ENCODE assay signal across 9 cellular contexts in the genomic region with DNA sequence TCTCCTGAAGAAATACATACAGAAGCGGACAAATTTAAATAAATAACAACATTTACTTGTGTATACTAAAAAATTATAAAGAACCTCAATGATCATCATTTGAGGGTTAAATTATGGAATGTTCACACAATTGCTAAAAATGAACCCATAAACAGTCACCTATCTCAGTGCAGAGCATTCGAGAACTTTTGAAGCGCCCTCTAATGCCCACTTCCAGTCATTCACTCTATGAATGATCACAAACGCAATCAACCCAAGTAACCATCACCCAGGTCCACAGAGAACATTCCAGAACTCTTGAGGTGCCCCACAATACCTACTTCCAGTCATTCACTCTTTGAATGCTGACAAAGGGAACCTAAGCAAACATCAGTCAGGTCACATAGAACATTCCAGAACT. TPM values are rescaled to one million over a fixed set of nuclear protein-coding genes. Genes with fewer than 3 reads are reported as not detected.
DNase-seq lines count a peak whose midpoint lies in the region; ATAC-seq, FAIRE-seq and TF ChIP-seq lines count a peak whose summit lies in the region.
"Had no signal": no experiment of that assay in that cellular context is flagged by ENCODE, and none has a peak within 500 bp of the region (broad histone marks: within the 10 kb centered on the region; RNA-seq: fewer than 3 reads in every experiment).

No MANE protein-coding gene starts in this region.

- no peak overlapping the region for H2AFZ ChIP-seq in H1 (ENCODE audit: low read length)

- H3K79me2 ChIP-seq in H1 (ENCODE audit: control insufficient read depth in 1 of 2, insufficient read depth in 2 of 2, low read length in 2 of 2): no peaks in the 10 kb centered on the region

- no peak overlapping the region for H3K4me2 ChIP-seq in H1 (ENCODE audit: insufficient read depth in 1 of 2, low read depth in 2 of 2, low read length in 2 of 2)

- no peak overlapping the region for H3K4me3 Mint-ChIP-seq in effector memory CD8-positive, alpha-beta T cell
- H3K4me3 Mint-ChIP-seq: dendritic cell treated with granulocyte-macrophage colony-stimulating factor and Interleukin-4, amounts not matched to agents 40 ng/mL and 50 ng/mL, for 4 days had no signal

- TF ChIP-seq EP300 in H1 (IDR thresholded peaks at IDR 0.05; ENCODE audit: borderline replicate concordance in 1 of 2, low read depth in 2 of 2, low read length in 2 of 2): no peak
- no peak for TF ChIP-seq EP300 in esophagus muscularis mucosa (IDR thresholded peaks at IDR 0.05)

- WGBS in H1 (ENCODE audit: extremely low coverage in 1 of 2, insufficient coverage in 1 of 2, insufficient read length in 1 of 2, insufficient replicate concordance in 2 of 2, low coverage in 1 of 2, low lambda C conversion rate in 2 of 2, missing lambda C conversion rate in 1 of 2), 2 experiments: 74% methylated on average over 4 of the region's 4 CpGs; no CpG with 5 or more reads in 1 of the 2 experiments
- WGBS in esophagus muscularis mucosa: 57% methylated on average over 4 of the region's 4 CpGs

- H3K9ac ChIP-seq in H1 (replicated peaks in 1 of 4; ENCODE audit: extremely low read depth in 1 of 4, low read depth in 3 of 4, low read length in 3 of 4): no peak overlapping the region

- H3K36me3 ChIP-seq in H1 (ENCODE audit: control insufficient read depth in 2 of 4, insufficient read depth in 4 of 4, low read length in 3 of 4) (no peaks in the 10 kb centered on the region), esophagus muscularis mucosa (no peaks in the 10 kb centered on the region)

- H3K9me3 ChIP-seq in H1 (ENCODE audit: insufficient read depth in 2 of 2, low read depth in 1 of 2, low read length in 1 of 2) (no peaks in the 10 kb centered on the region), esophagus muscularis mucosa (no peaks in the 10 kb centered on the region)

- H3K4ac ChIP-seq in H1 (replicated peaks; ENCODE audit: insufficient read length, low read depth, low read length): no peak overlapping the region

- H2BK15ac ChIP-seq in H1 (ENCODE audit: low read length): no peak overlapping the region

- H3K14ac ChIP-seq in H1 (ENCODE audit: insufficient read length): no peak overlapping the region

- H3K27me3 ChIP-seq in H1 (replicated peaks in 1 of 4; ENCODE audit: control insufficient read depth in 3 of 4, extremely low read depth in 1 of 4, insufficient read depth in 3 of 4, low read length in 3 of 4): no peaks in the 10 kb centered on the region
- H3K27me3 ChIP-seq in esophagus muscularis mucosa: no peaks in the 10 kb centered on the region

- POLR2A ChIA-PET in H1 (lab: Charles Lee; ENCODE audit: partially characterized antibody): no interaction called here

- H3K56ac ChIP-seq in H1 (replicated peaks; ENCODE audit: insufficient read length, low read depth, low read length): no peak overlapping the region

- no peak overlapping the region for H4K8ac ChIP-seq in H1 (ENCODE audit: extremely low read depth, insufficient read depth, low read length)

- H3K4me3 ChIP-seq in H1 (ENCODE audit: extremely low read depth in 1 of 4, insufficient read depth in 2 of 4, low read depth in 3 of 4, low read length in 4 of 4): no peak overlapping the region
- H3K4me3 ChIP-seq in esophagus muscularis mucosa: no peak overlapping the region

- no peak overlapping the region for H3K27ac Mint-ChIP-seq in effector memory CD8-positive, alpha-beta T cell
- H3K27ac Mint-ChIP-seq: dendritic cell treated with granulocyte-macrophage colony-stimulating factor and Interleukin-4, amounts not matched to agents 40 ng/mL and 50 ng/mL, for 4 days had no signal

- no peak overlapping the region for H2BK120ac ChIP-seq in H1 (replicated peaks; ENCODE audit: low read depth, low read length)

- DNase-seq in stimulated activated CD4-positive, alpha-beta T cell treated with anti-CD3 and anti-CD28 coated beads, Interleukin-1b, Interleukin-23, amount 100 ng/mL, for 48 hours: peak; percentile 4
- no peak for DNase-seq in stimulated activated CD4-positive, alpha-beta T cell treated with anti-CD3 and anti-CD28 coated beads, Interleukin-15, amount 100 ng/mL, for 24 hours
- peak; percentile 23 for DNase-seq in NCI-H1694 (lab: John Stamatoyannopoulos, UW)
- no peak for DNase-seq in H1 (ENCODE audit: low read depth in 1 of 2, low spot score in 2 of 2)
- DNase-seq in cerebellar nuclear complex (lab: John Stamatoyannopoulos, UW): no peak
- no peak for DNase-seq in esophagus muscularis mucosa (ENCODE audit: extremely low spot score)
- DNase-seq in effector memory CD8-positive, alpha-beta T cell: no peak

- H2BK12ac ChIP-seq in H1 (ENCODE audit: low read depth, low read length): no peak overlapping the region

- H4K20me1 ChIP-seq in H1 (replicated peaks in 1 of 2; ENCODE audit: control insufficient read depth in 1 of 2, insufficient read depth in 2 of 2, low read length in 2 of 2): no peaks in the 10 kb centered on the region

- no peak overlapping the region for H3K23ac ChIP-seq in H1 (ENCODE audit: insufficient read length)

- FAIRE-seq in H1 (lab: Jason Lieb, UNC): peak; percentile 98

- CTCF ChIA-PET in H1 (lab: Charles Lee; ENCODE audit: partially characterized antibody): interaction anchor here (1.4 kb wide), 1 partner anchor 241 kb away, joined by 3 read pairs; no protein-coding TSS in a partner anchor

- H3K9me3 Mint-ChIP-seq in effector memory CD8-positive, alpha-beta T cell: no peaks in the 10 kb centered on the region
- H3K9me3 Mint-ChIP-seq: dendritic cell treated with granulocyte-macrophage colony-stimulating factor and Interleukin-4, amounts not matched to agents 40 ng/mL and 50 ng/mL, for 4 days had no signal

- no peaks in the 10 kb centered on the region for H3K27me3 Mint-ChIP-seq in effector memory CD8-positive, alpha-beta T cell
- H3K27me3 Mint-ChIP-seq: dendritic cell treated with granulocyte-macrophage colony-stimulating factor and Interleukin-4, amounts not matched to agents 40 ng/mL and 50 ng/mL, for 4 days had no signal

- peak; percentile 41 to 43; a peak in 3 of 4 replicates for TF ChIP-seq RAD21 in H1 (IDR thresholded peaks at IDR 0.05 in 1 of 2, conservative IDR thresholded peaks at IDR 0.05 in 1 of 2; ENCODE audit: low read depth in 2 of 2, low read length in 2 of 2)

- H3K36me3 Mint-ChIP-seq in effector memory CD8-positive, alpha-beta T cell (ENCODE audit: insufficient read depth): no peaks in the 10 kb centered on the region

- no peak overlapping the region for H2AK5ac ChIP-seq in H1 (ENCODE audit: low read depth, low read length)

- no peaks in the 10 kb centered on the region for H3K23me2 ChIP-seq in H1 (ENCODE audit: low read depth, low read length)

- no peak overlapping the region for H3K18ac ChIP-seq in H1 (ENCODE audit: extremely low read depth, low read length)

- no peaks in the 10 kb centered on the region for H3K4me1 ChIP-seq in H1 (replicated peaks in 1 of 4; ENCODE audit: control insufficient read depth in 3 of 4, insufficient read depth in 4 of 4, low read length in 3 of 4)
- no peaks in the 10 kb centered on the region for H3K4me1 ChIP-seq in esophagus muscularis mucosa

- no peak overlapping the region for H2BK5ac ChIP-seq in H1 (ENCODE audit: low read depth, low read length)

- H3K27ac ChIP-seq in H1 (ENCODE audit: low read depth, low read length): no peak overlapping the region
- H3K27ac ChIP-seq in esophagus muscularis mucosa (replicated peaks in 1 of 4): no peak overlapping the region

- no peak for TF ChIP-seq POLR2A in H1 (IDR thresholded peaks at IDR 0.05; ENCODE audit: control extremely low read depth in 1 of 2, low read depth in 2 of 2, low read length in 2 of 2)
- TF ChIP-seq POLR2A in esophagus muscularis mucosa (IDR thresholded peaks at IDR 0.05; ENCODE audit: low read depth): no peak

- no peaks in the 10 kb centered on the region for H3K79me1 ChIP-seq in H1 (ENCODE audit: low read depth, low read length)

- no peak overlapping the region for H2BK20ac ChIP-seq in H1 (ENCODE audit: low read length)

- intact Hi-C loops in esophagus muscularis mucosa (cut with DNase I): no loop called here

- no peak overlapping the region for H4K91ac ChIP-seq in H1 (replicated peaks; ENCODE audit: insufficient read length, low read length)

- no peak overlapping the region for H4K5ac ChIP-seq in H1 (ENCODE audit: insufficient read length, low read depth, low read length)

- TF ChIP-seq CTCF in H1 (IDR thresholded peaks at IDR 0.05; ENCODE audit: control extremely low read depth in 1 of 3, insufficient read depth in 1 of 3, low read depth in 1 of 3, low read length in 3 of 3): peak in 2 of 3 experiments; percentile 25 to 32; a peak in 3 of 4 replicates
- TF ChIP-seq CTCF in esophagus muscularis mucosa (IDR thresholded peaks at IDR 0.05): peak in 1 of 3 experiments; percentile 10

- H3K4me1 Mint-ChIP-seq in effector memory CD8-positive, alpha-beta T cell (ENCODE audit: low read depth in 2 of 2): peaks cover 0 to 4% of the 10 kb centered on the region in 2 donors

- no peak for ATAC-seq in HG03025 (IDR thresholded peaks at IDR 0.05; ENCODE audit: low FRiP score, unreplicated experiment)
- ATAC-seq in effector memory CD8-positive, alpha-beta T cell (replicated peaks): no peak

TF ChIP-seq in H1, 55 proteins besides CTCF, POLR2A, EP300 and RAD21 (continues in another document):
- TF ChIP-seq TAF7 (optimal IDR thresholded peaks at IDR 0.05; ENCODE audit: borderline replicate concordance, low read depth, low read length) (no peak), BACH1 (IDR thresholded peaks at IDR 0.05; ENCODE audit: low read length) (no peak), HDAC6 (IDR thresholded peaks at IDR 0.05; ENCODE audit: low read depth, low read length) (no peak), POU5F1 (IDR thresholded peaks at IDR 0.05; ENCODE audit: low read depth, low read length) (no peak), RFX5 (IDR thresholded peaks at IDR 0.05; ENCODE audit: borderline replicate concordance, low read depth, low read length) (no peak), FOSL1 (IDR thresholded peaks at IDR 0.05; ENCODE audit: insufficient read depth, low read depth, low read length) (no peak), RNF2 (IDR thresholded peaks at IDR 0.05; ENCODE audit: borderline replicate concordance, low read depth, low read length, missing control alignments, poor library complexity, severe bottlenecking) (no peak), BCL11A (IDR thresholded peaks at IDR 0.05; ENCODE audit: low read depth in 2 of 2, low read length in 2 of 2) (no peak), NRF1 (IDR thresholded peaks at IDR 0.05; ENCODE audit: low read depth, low read length) (no peak), PHF8 (conservative IDR thresholded peaks at IDR 0.05; ENCODE audit: low read depth, low read length) (no peak)

RNA-seq across cellular contexts. Expression of gene PABIR2, which starts 35.2 kb away (rescaled TPM):
- 29.7 and 31.6 TPM in 2 replicates for total RNA-seq in H1 (2021; fragmentation: NEBNext Ultra II Directional; extraction: Animal tissue kit (Norgen Biotek cat#: 25700))
- polyA plus RNA-seq in H1 (2011; rRNA removed): 14.6 and 23.0 TPM in 2 replicates
- polyA plus RNA-seq in H1 (2011; cell fraction: cytosol; rRNA removed): 24.5 TPM
- 66.6 TPM for polyA plus RNA-seq in H1 (2011; cell fraction: nucleus; rRNA removed)
- 32.8 to 40.5 TPM (median 38.4 TPM) in 4 replicates for polyA plus RNA-seq in H1 (2012, experiment 1 of 2)
- polyA plus RNA-seq in H1 (2012, experiment 2 of 2): 10.5 TPM
- 20.3 TPM for polyA plus RNA-seq in H1 (2013, experiment 1 of 2)
- polyA plus RNA-seq in H1 (2013, experiment 2 of 2): 17.5 TPM
- 27.4 and 36.0 TPM in 2 replicates for polyA minus RNA-seq in H1 (2011; rRNA and poly(A)+ RNA removed)
- 19.1 TPM for polyA minus RNA-seq in H1 (2011; cell fraction: cytosol; rRNA and poly(A)+ RNA removed)
- 25.2 TPM for polyA minus RNA-seq in H1 (2011; cell fraction: nucleus; rRNA and poly(A)+ RNA removed)
- total RNA-seq in esophagus muscularis mucosa: 10 to 100 TPM; 13.4 to 20.8 (median 17.0) TPM

Comparison
In these comparisons a context has a peak if more than half of its experiments do, and no peak if none do; other contexts are left out.
1. DNase-seq: peak in stimulated activated CD4-positive, alpha-beta T cell treated with anti-CD3 and anti-CD28 coated beads, Interleukin-1b, Interleukin-23, amount 100 ng/mL, for 48 hours (single experiment) and NCI-H1694 (single experiment); none in stimulated activated CD4-positive, alpha-beta T cell treated with anti-CD3 and anti-CD28 coated beads, Interleukin-15, amount 100 ng/mL, for 24 hours (single experiment), H1 (0 of 2), cerebellar nuclear complex (0 of 2), esophagus muscularis mucosa (single experiment) and effector memory CD8-positive, alpha-beta T cell (0 of 3).